8 cellular contexts compared by ENCODE assay signal in the genomic region with DNA sequence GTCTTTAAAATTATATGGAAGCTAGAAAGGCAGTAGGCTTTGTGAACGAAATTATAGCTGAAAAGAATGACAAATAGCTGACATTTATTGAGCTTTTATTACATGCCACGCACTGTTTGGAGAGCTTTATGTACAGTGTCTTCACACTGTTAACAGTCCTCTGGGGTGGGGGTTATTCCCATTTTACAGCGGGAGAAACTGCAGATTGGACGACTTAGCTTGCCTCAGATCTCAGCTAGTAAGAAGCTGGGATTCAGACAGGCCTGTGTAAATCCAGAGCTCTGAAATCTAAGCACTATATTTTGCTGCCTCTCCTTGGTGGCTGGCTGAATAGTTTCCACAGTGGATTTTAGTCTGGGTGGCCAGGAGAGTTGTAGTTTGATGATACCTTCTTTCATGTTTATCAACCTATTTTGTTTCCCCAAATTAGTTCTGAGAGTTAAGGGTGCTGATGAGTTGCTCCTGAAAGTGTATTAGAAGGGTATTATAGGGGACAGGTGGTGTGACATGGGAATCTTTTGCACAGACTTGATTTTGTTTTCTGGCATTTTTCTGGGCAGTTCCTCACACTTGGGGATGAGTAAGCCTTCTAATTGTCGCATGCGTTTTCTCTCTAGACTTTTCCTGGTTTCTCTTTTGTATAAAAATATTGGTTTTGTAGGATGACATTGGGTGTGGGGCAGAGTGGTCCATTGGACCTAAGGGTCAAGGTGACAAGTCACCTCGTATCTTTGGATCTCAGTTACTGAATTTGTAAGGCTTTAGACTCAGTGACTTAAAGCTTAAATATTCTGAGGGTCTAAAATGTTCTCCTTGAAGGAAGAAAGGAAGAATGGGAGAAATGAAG. TPM values are rescaled to one million over a fixed set of nuclear protein-coding genes. Genes with fewer than 3 reads are reported as not detected.
A peak's percentile ranks its signal among the peaks of the same experiment; 100 is the strongest.
DNase-seq lines count a peak whose midpoint lies in the region; ATAC-seq and TF ChIP-seq lines count a peak whose summit lies in the region.

No MANE protein-coding gene starts in this region.

- TF ChIP-seq CTCF in H9 (conservative IDR thresholded peaks at IDR 0.05), result no peak

- no peak overlapping the region for H3K27ac ChIP-seq in H9 (ENCODE audit: insufficient read length, low read depth, low read length)

- no peak overlapping the region for H4K91ac ChIP-seq in H9 (ENCODE audit: insufficient read length, low read depth, low read length)

- H3K4me2 ChIP-seq in H9 (ENCODE audit: insufficient read depth, insufficient read length, low read length), result peak overlapping the region; percentile 95

- H2BK5ac ChIP-seq in H9 (ENCODE audit: insufficient read length, low read length), result no peak overlapping the region

- peak overlapping the region in 1 of 3 experiments; percentile 97; a peak in 1 of 7 replicates for H3K27ac Mint-ChIP-seq in H9
- peak overlapping the region; percentile 82 to 94 for H3K27ac Mint-ChIP-seq in T-cell
- no peak overlapping the region for H3K27ac Mint-ChIP-seq in activated T-cell treated with anti-CD3 and anti-CD28 coated beads, Interleukin-2, amount 50 U/mL, for 72 hours

- peaks cover 46% of the 10 kb centered on the region; the same call in 1 of the 2 replicates for H3K79me2 ChIP-seq in H9 (ENCODE audit: insufficient read depth, low read length)

- H3K9ac ChIP-seq in H9 (ENCODE audit: extremely low read depth, insufficient read length, low read length), result peak overlapping the region; percentile 77

- H3K27me3 Mint-ChIP-seq in H9 (ENCODE audit: low read depth) (no peaks in the 10 kb centered on the region), T-cell (peaks cover 0 to 2% of the 10 kb centered on the region in 2 donors)
- peaks cover 4% of the 10 kb centered on the region for H3K27me3 Mint-ChIP-seq in activated T-cell treated with anti-CD3 and anti-CD28 coated beads, Interleukin-2, amount 50 U/mL, for 72 hours (ENCODE audit: low read depth)

- POLR2A ChIA-PET in T-cell (lab: Charles Lee), result interaction anchor here (0.5 to 0.7 kb wide), 3 partner anchors 28 to 118 kb away, joined by 3 to 4 read pairs (median 3); no protein-coding TSS in a partner anchor

- no CpG with 5 or more reads among the region's 7 CpGs for WGBS in H9 (ENCODE audit: extremely low coverage, insufficient read length, low lambda C conversion rate)

- intact Hi-C loops in head of caudate nucleus (cut with DNase I), result loop anchor here (5.0 kb wide), 2 partner anchors 45 to 65 kb away; no protein-coding TSS in a partner anchor

- no peak overlapping the region for H2BK12ac ChIP-seq in H9 (ENCODE audit: insufficient read length, low read depth, low read length)

- peak; percentile 77 for DNase-seq in Ammon's horn (ENCODE audit: low spot score)
- DNase-seq in H9, result no peak
- no peak for DNase-seq in T-cell
- peak in 23 of 42 donors; percentile 17 to 74 (median 44) for DNase-seq in head of caudate nucleus
- peak; percentile 61 for DNase-seq in renal cortical epithelial cell (ENCODE audit: low read depth)
- DNase-seq in mesenteric fat pad (ENCODE audit: low spot score), result no peak
- DNase-seq in activated T-cell treated with anti-CD3 and anti-CD28 coated beads, Interleukin-2, amount 50 U/mL, for 72 hours, result no peak

- H3T11ph ChIP-seq in H9 (ENCODE audit: low read length), result no peak overlapping the region

- H3K14ac ChIP-seq in H9 (ENCODE audit: insufficient read depth, low read length), result no peak overlapping the region

- H3K36me3 Mint-ChIP-seq in H9 (ENCODE audit: insufficient read depth in 1 of 3, low read depth in 3 of 3) (peaks cover 0 to 4% (median 0%) of the 10 kb centered on the region in 3 experiments; a peak in 2 of 7 replicates), T-cell (no peaks in the 10 kb centered on the region)
- peaks cover 3% of the 10 kb centered on the region in 2 donors for H3K36me3 Mint-ChIP-seq in activated T-cell treated with anti-CD3 and anti-CD28 coated beads, Interleukin-2, amount 50 U/mL, for 72 hours (ENCODE audit: insufficient read depth in 2 of 2)

- peaks cover 21% of the 10 kb centered on the region for H3K4me1 ChIP-seq in H9 (ENCODE audit: insufficient read depth, low read length)

- no peak overlapping the region for H2AFZ ChIP-seq in H9 (ENCODE audit: low read length)

- H4K5ac ChIP-seq in H9 (ENCODE audit: insufficient read length, low read depth, low read length), result no peak overlapping the region

- no peaks in the 10 kb centered on the region for H4K20me1 ChIP-seq in H9 (ENCODE audit: control insufficient read depth, insufficient read depth, insufficient read length)

- no peaks in the 10 kb centered on the region for H3K27me3 ChIP-seq in H9 (ENCODE audit: insufficient read depth, low read length)

- no peak overlapping the region for H3K56ac ChIP-seq in H9 (ENCODE audit: insufficient read length, low read depth, low read length)

- no peak overlapping the region for H2BK120ac ChIP-seq in H9 (ENCODE audit: low read depth, low read length, poor library complexity, severe bottlenecking)

- H2BK20ac ChIP-seq in H9 (ENCODE audit: low read depth, low read length, poor library complexity, severe bottlenecking), result no peak overlapping the region

- no peaks in the 10 kb centered on the region for H3K79me1 ChIP-seq in H9 (ENCODE audit: insufficient read depth, low read depth, low read length, poor library complexity, severe bottlenecking)

- H3K9me3 ChIP-seq in H9 (ENCODE audit: control insufficient read depth, low read depth, low read length), result no peaks in the 10 kb centered on the region

- H3K9me3 Mint-ChIP-seq in H9 (no peaks in the 10 kb centered on the region; a peak in 1 of 5 replicates), T-cell (no peaks in the 10 kb centered on the region)
- H3K9me3 Mint-ChIP-seq in activated T-cell treated with anti-CD3 and anti-CD28 coated beads, Interleukin-2, amount 50 U/mL, for 72 hours, result no peaks in the 10 kb centered on the region

- CTCF ChIA-PET in T-cell (lab: Charles Lee), result interaction anchor here in 1 of 2 donors (0.6 to 1.2 kb wide), 2 partner anchors 34 to 47 kb away, joined by 3 read pairs; no protein-coding TSS in a partner anchor

- H4K8ac ChIP-seq in H9 (replicated peaks; ENCODE audit: insufficient read length, low read depth, low read length), result no peak overlapping the region

- no peak overlapping the region for H3K18ac ChIP-seq in H9 (ENCODE audit: insufficient read length, low read depth, low read length)

- H2BK15ac ChIP-seq in H9 (ENCODE audit: low read depth, low read length), result no peak overlapping the region

- H3K23ac ChIP-seq in H9 (ENCODE audit: insufficient read length, low read depth, low read length), result no peak overlapping the region

- no peak overlapping the region for H2AK5ac ChIP-seq in H9 (ENCODE audit: insufficient read length, low read length)

- no peak for ATAC-seq in T-cell (replicated peaks in 1 of 4)
- ATAC-seq in HG03025 (IDR thresholded peaks at IDR 0.05; ENCODE audit: low FRiP score, unreplicated experiment), result no peak
- no peak for ATAC-seq in activated T-cell treated with anti-CD3 and anti-CD28 coated beads, Interleukin-2, amount 50 U/mL, for 72 hours (replicated peaks in 1 of 2)

- no peak overlapping the region for H3K4ac ChIP-seq in H9 (ENCODE audit: low read depth, low read length)

- peaks cover 7% of the 10 kb centered on the region for H3K23me2 ChIP-seq in H9 (ENCODE audit: insufficient read length, low read depth, low read length, poor library complexity, severe bottlenecking)

- no peak overlapping the region for H3K4me3 Mint-ChIP-seq in H9
- no peak overlapping the region for H3K4me3 Mint-ChIP-seq in T-cell
- H3K4me3 Mint-ChIP-seq in activated T-cell treated with anti-CD3 and anti-CD28 coated beads, Interleukin-2, amount 50 U/mL, for 72 hours, result no peak overlapping the region

- H3K4me1 Mint-ChIP-seq in H9 (peaks cover 11 to 12% of the 10 kb centered on the region in 2 experiments), T-cell (peaks cover 8 to 23% (median 10%) of the 10 kb centered on the region in 3 donors)
- peaks cover 13% of the 10 kb centered on the region for H3K4me1 Mint-ChIP-seq in activated T-cell treated with anti-CD3 and anti-CD28 coated beads, Interleukin-2, amount 50 U/mL, for 72 hours (ENCODE audit: low read depth)

RNA-seq across cellular contexts. Expression of a gene that starts 1.5 kb away (rescaled TPM):
- total RNA-seq in H9 (2021) (60.9 and 62.7 TPM in 2 replicates), T-cell (10 to 100 TPM; 23.9 to 82.4 (median 26.5) TPM), renal cortical epithelial cell (65.8 and 150 TPM in 2 replicates), mesenteric fat pad (58.7 TPM)
- 10 to 100 TPM; 63.3 to 69.3 TPM for total RNA-seq in activated T-cell treated with anti-CD3 and anti-CD28 coated beads, Interleukin-2, amount 50 U/mL, for 72 hours

Comparison
In these comparisons a context has a peak if more than half of its experiments do, and no peak if none do; other contexts are left out.
1. DNase-seq: peak in Ammon's horn (single experiment), head of caudate nucleus (23 of 42) and renal cortical epithelial cell (single experiment); none in H9 (single experiment), T-cell (0 of 34), mesenteric fat pad (single experiment) and activated T-cell treated with anti-CD3 and anti-CD28 coated beads, Interleukin-2, amount 50 U/mL, for 72 hours (0 of 2).